Comparison of ENCODE assay signal across 8 cellular contexts in genomic region chr1:151547119-151547899, GRCh38. TPM values are rescaled to one million over a fixed set of nuclear protein-coding genes. Genes with fewer than 3 reads are reported as not detected.
DNase-seq lines count a peak whose midpoint lies in the region; ATAC-seq and TF ChIP-seq lines count a peak whose summit lies in the region.

No MANE protein-coding gene starts in this region.

- H3K4me1 ChIP-seq in GM23248 (ENCODE audit: insufficient read depth): peaks cover 54% of the 10 kb centered on the region
- peaks cover 25% of the 10 kb centered on the region for H3K4me1 ChIP-seq in SJCRH30
- peaks cover 5% of the 10 kb centered on the region for H3K4me1 ChIP-seq in prostate gland (replicated peaks)

- WGBS in GM23248 (ENCODE audit: low coverage in 1 of 2, low lambda C conversion rate in 2 of 2, missing lambda C conversion rate in 2 of 2), 2 experiments: 13 to 21% methylated on average over 7 of the region's 7 CpGs
- 29% methylated on average over 7 of the region's 7 CpGs for WGBS in prostate gland

- intact Hi-C loops in prostate gland (cut with DNase I): no loop called here

- no peaks in the 10 kb centered on the region for H3K9me3 ChIP-seq in GM23248 (ENCODE audit: low read depth)
- no peaks in the 10 kb centered on the region for H3K9me3 ChIP-seq in SJCRH30 (replicated peaks)
- no peaks in the 10 kb centered on the region for H3K9me3 ChIP-seq in prostate gland

- H3K4me3 ChIP-seq in GM23248 (peak overlapping the region; percentile 45), SJCRH30 (no peak overlapping the region), fibroblast of villous mesenchyme (ENCODE audit: low read depth, low read length) (no peak overlapping the region), prostate gland (no peak overlapping the region)

- H3K27ac ChIP-seq in GM23248 (peak overlapping the region; percentile 58), SJCRH30 (peak overlapping the region; percentile 61), prostate gland (peak overlapping the region; percentile 58 to 66)

- H3K27me3 ChIP-seq in GM23248 (replicated peaks; ENCODE audit: insufficient read depth) (no peaks in the 10 kb centered on the region), SJCRH30 (no peaks in the 10 kb centered on the region), prostate gland (replicated peaks; ENCODE audit: insufficient read depth) (no peaks in the 10 kb centered on the region)

- peaks cover 41% of the 10 kb centered on the region for H3K79me2 ChIP-seq in GM23248 (ENCODE audit: insufficient read depth)

- H4K20me1 ChIP-seq in GM23248 (ENCODE audit: insufficient read depth): no peaks in the 10 kb centered on the region

- H3K36me3 ChIP-seq in GM23248 (ENCODE audit: low read depth): no peaks in the 10 kb centered on the region
- H3K36me3 ChIP-seq in SJCRH30: 0 out of 2 replicates have a peak, but pooled peaks cover 5% of the 10 kb centered on the region
- no peaks in the 10 kb centered on the region for H3K36me3 ChIP-seq in prostate gland

- in situ Hi-C loops in GM23248 (cut with MboI): no loop called here

- H3K4me2 ChIP-seq in GM23248 (ENCODE audit: unreplicated experiment): peak overlapping the region; percentile 53

- H3K9me2 ChIP-seq in GM23248 (ENCODE audit: insufficient read depth): no peaks in the 10 kb centered on the region

- no peak for TF ChIP-seq CTCF in fibroblast of villous mesenchyme (IDR thresholded peaks at IDR 0.05; ENCODE audit: insufficient read depth, low read depth, low read length)
- no peak for TF ChIP-seq CTCF in prostate gland (IDR thresholded peaks at IDR 0.05)

- DNase-seq in GM23248: peak; percentile 94
- peak; percentile 69 to 78 for DNase-seq in SJCRH30
- peak; percentile 88 for DNase-seq in fibroblast of villous mesenchyme (ENCODE audit: low read depth)
- DNase-seq in prostate gland (ENCODE audit: low spot score): peak; percentile 84
- DNase-seq in amygdala (lab: John Stamatoyannopoulos, UW): no peak
- no peak for DNase-seq in medulla oblongata (ENCODE audit: extremely low spot score)

- H3F3A ChIP-seq in GM23248 (ENCODE audit: insufficient read depth): peaks cover 48% of the 10 kb centered on the region

- TF ChIP-seq POLR2A in prostate gland (IDR thresholded peaks at IDR 0.05): no peak

- H2AFZ ChIP-seq in GM23248: no peak overlapping the region

- ATAC-seq in GM19395 (IDR thresholded peaks at IDR 0.05; ENCODE audit: unreplicated experiment): no peak
- ATAC-seq in HG02970 (IDR thresholded peaks at IDR 0.05; ENCODE audit: low FRiP score, unreplicated experiment): no peak

- no peak overlapping the region for H3K9ac ChIP-seq in GM23248

RNA-seq across cellular contexts. Expression of gene TUFT1, which starts 7.2 kb away (rescaled TPM):
- 11.5 and 20.3 TPM in 2 replicates for total RNA-seq in GM23248 (2014; rRNA removed; shearing (Covaris generic))
- 19.2 and 20.5 TPM in 2 replicates for polyA plus RNA-seq in GM23248 (2016; fragmentation: Nextera tagmentation; extraction: Ambion mirVana)
- total RNA-seq in SJCRH30 (2014; rRNA removed; shearing (Covaris generic)): 8.1 and 8.3 TPM in 2 replicates
- 16.8 and 32.8 TPM in 2 replicates for total RNA-seq in fibroblast of villous mesenchyme
- 10 to 100 TPM; 15.2 to 29.0 TPM for total RNA-seq in prostate gland

RNA-seq across cellular contexts. Expression of gene CGN, which starts 36.1 kb away (rescaled TPM):
- total RNA-seq in GM23248 (2014; rRNA removed; shearing (Covaris generic)): not detected in 2 replicates
- polyA plus RNA-seq in GM23248 (2016; fragmentation: Nextera tagmentation; extraction: Ambion mirVana): 0.06 TPM in 1 of 2 replicates, not detected in the other
- total RNA-seq in SJCRH30 (2014; rRNA removed; shearing (Covaris generic)): 1.2 TPM in 2 replicates
- total RNA-seq in fibroblast of villous mesenchyme (under 0.01 TPM in 1 of 2 replicates, not detected in the other), prostate gland (10 to 100 TPM; 23.2 to 37.5 TPM)

Comparison
In these comparisons a context has a peak if more than half of its experiments do, and no peak if none do; other contexts are left out.
1. DNase-seq: peak in GM23248 (single experiment), SJCRH30 (2 of 2), fibroblast of villous mesenchyme (single experiment) and prostate gland (single experiment); none in amygdala (0 of 56) and medulla oblongata (single experiment).
2. RNA of gene CGN, which starts 36.1 kb away (total RNA-seq): 23.2 to 37.5 TPM in prostate gland; 1.2 TPM in SJCRH30, not detected in GM23248 and under 0.01 TPM in fibroblast of villous mesenchyme; every median in the first group is over 10 times any median in the second.
3. Peak in every context shown above with its lines, with median percentiles within 50 percentile points of each other: H3K27ac ChIP-seq.